In the genomic region with DNA sequence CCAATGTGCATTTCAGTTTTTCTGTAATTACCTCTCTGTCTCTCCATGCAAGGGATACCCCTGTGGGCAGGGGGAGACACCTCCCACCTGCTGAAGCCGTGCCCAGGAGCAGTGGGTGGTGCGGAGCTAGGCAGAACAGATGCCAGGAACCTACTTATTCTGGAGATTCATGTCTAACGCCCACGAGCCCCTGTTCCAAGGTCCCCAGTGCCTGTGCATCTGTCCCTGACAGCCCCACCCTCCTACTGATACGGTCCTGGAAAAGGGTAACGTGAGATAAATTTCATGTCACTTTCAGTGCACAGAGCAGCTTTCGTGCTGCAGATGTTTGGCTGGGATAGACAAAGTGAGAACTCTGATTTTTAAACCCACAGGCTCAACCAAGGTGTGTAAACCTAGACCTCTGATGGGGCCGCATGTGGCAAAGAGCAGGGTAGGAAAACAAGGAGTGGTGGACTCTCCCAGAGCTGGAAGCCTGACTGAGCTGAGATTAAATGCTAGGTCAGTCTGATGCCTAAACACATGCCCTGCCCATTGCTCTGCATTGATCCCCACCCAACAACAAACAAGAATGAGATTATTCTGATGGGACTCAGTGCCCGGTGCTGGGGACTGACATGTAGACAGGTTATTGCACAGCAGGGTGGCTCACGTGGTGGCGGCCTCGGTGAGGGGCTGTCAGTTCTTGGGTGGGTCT, we compare ENCODE assay signal across 13 cellular contexts.
A peak's percentile ranks its signal among the peaks of the same experiment; 100 is the strongest.
DNase-seq lines count a peak whose midpoint lies in the region; TF ChIP-seq lines count a peak whose summit lies in the region.
"Had no signal": no experiment of that assay in that cellular context is flagged by ENCODE, and none has a peak within 500 bp of the region (broad histone marks: within the 10 kb centered on the region; RNA-seq: fewer than 3 reads in every experiment).

No MANE protein-coding gene starts in this region.

- no peak overlapping the region for H3K4me2 ChIP-seq in mesenchymal stem cell (ENCODE audit: low read length, poor library complexity, severe bottlenecking)

- H3K4ac ChIP-seq in mesenchymal stem cell (ENCODE audit: low read depth in 1 of 2, low read length in 2 of 2), result no peak overlapping the region

- no peaks in the 10 kb centered on the region for H3K36me3 ChIP-seq in HEK293 (ENCODE audit: control insufficient read depth in 2 of 2, insufficient read depth in 1 of 2, low read length in 2 of 2)
- no peaks in the 10 kb centered on the region for H3K36me3 ChIP-seq in mesenchymal stem cell (ENCODE audit: control insufficient read depth in 1 of 2, insufficient read depth in 2 of 2, low read depth in 1 of 2, low read length in 2 of 2)
- H3K36me3 ChIP-seq: BE2C had no signal

- no peak overlapping the region for H3K9ac ChIP-seq in mesenchymal stem cell (ENCODE audit: low read length)

- DNase-seq in NCI-H82 (lab: John Stamatoyannopoulos, UW) (peak; percentile 84), inferior parietal cortex (ENCODE audit: extremely low spot score) (peak; percentile 27), superior temporal gyrus (ENCODE audit: extremely low spot score) (peak; percentile 31), GM19238 (ENCODE audit: insufficient read length, low spot score) (no peak), SKM-1 (lab: John Stamatoyannopoulos, UW; ENCODE audit: unreplicated experiment) (no peak), mesenchymal stem cell (no peak)
- DNase-seq: BE2C; CD8-positive, alpha-beta T cell; GF-D8; H7; NCI-H2029 treated with DMSO at 0.1 percent for 48 hours had no signal

- 81% methylated on average over 11 of the region's 12 CpGs for WGBS in mesenchymal stem cell

- no peak overlapping the region for H2BK5ac ChIP-seq in mesenchymal stem cell (ENCODE audit: low read depth, low read length, poor library complexity, severe bottlenecking)

- no peak overlapping the region for H2BK120ac ChIP-seq in mesenchymal stem cell (ENCODE audit: low read depth, low read length)

- no peaks in the 10 kb centered on the region for H3K79me1 ChIP-seq in mesenchymal stem cell (replicated peaks; ENCODE audit: low read length, poor library complexity, severe bottlenecking)

- H3K27me3 ChIP-seq in mesenchymal stem cell (ENCODE audit: control insufficient read depth in 1 of 2, insufficient read depth in 1 of 2, low read length in 2 of 2), result peaks cover 0 to 36% of the 10 kb centered on the region in 2 experiments
- H3K27me3 ChIP-seq: BE2C had no signal

- no peak for TF ChIP-seq CTCF in HEK293 (tag by site-specific recombination; IDR thresholded peaks at IDR 0.05)

- H4K8ac ChIP-seq in mesenchymal stem cell (ENCODE audit: low read length), result no peak overlapping the region

- no peak overlapping the region for H3K23ac ChIP-seq in mesenchymal stem cell (ENCODE audit: low read length in 2 of 2)

- H3K18ac ChIP-seq in mesenchymal stem cell (ENCODE audit: low read depth in 1 of 2, low read length in 2 of 2), result no peak overlapping the region

- H3K4me1 ChIP-seq in HEK293 (ENCODE audit: control insufficient read depth, insufficient read depth, low read length) (no peaks in the 10 kb centered on the region), mesenchymal stem cell (ENCODE audit: control insufficient read depth, insufficient read depth, low read depth, low read length) (no peaks in the 10 kb centered on the region)
- H3K4me1 ChIP-seq: BE2C had no signal

- H3K14ac ChIP-seq in mesenchymal stem cell (ENCODE audit: low read length in 2 of 2), result peak overlapping the region in 1 of 2 experiments; percentile 19

- H2BK12ac ChIP-seq in mesenchymal stem cell (ENCODE audit: low read length in 2 of 2), result no peak overlapping the region

- H3K27ac ChIP-seq in HEK293 (ENCODE audit: extremely low read depth, low read depth, low read length), result no peak overlapping the region
- no peak overlapping the region for H3K27ac ChIP-seq in mesenchymal stem cell (ENCODE audit: low read length, poor library complexity, severe bottlenecking)
- H3K27ac ChIP-seq: SK-N-MC had no signal

- CTCF ChIA-PET in HEK293 (lab: Yijun Ruan, JAX), result no interaction called here

- H2AK5ac ChIP-seq in mesenchymal stem cell (ENCODE audit: low read length, severe bottlenecking), result no peak overlapping the region

- no peak overlapping the region for H4K91ac ChIP-seq in mesenchymal stem cell (ENCODE audit: low read length)

- H2AFZ ChIP-seq in mesenchymal stem cell (ENCODE audit: low read depth, low read length), result no peak overlapping the region

- H2BK15ac ChIP-seq in mesenchymal stem cell (ENCODE audit: low read depth, poor library complexity, severe bottlenecking), result no peak overlapping the region

- H3K4me3 ChIP-seq in HEK293 (ENCODE audit: low read depth, low read length) (no peak overlapping the region), mesenchymal stem cell (ENCODE audit: insufficient read depth in 1 of 2, low read depth in 1 of 2, low read length in 2 of 2) (no peak overlapping the region)
- H3K4me3 ChIP-seq: SK-N-MC had no signal

- H3K9me3 ChIP-seq in HEK293 (ENCODE audit: control insufficient read depth, insufficient read depth, low read depth, low read length), result no peaks in the 10 kb centered on the region
- H3K9me3 ChIP-seq in mesenchymal stem cell (ENCODE audit: control insufficient read depth, low read length), result no peaks in the 10 kb centered on the region
- H3K9me3 ChIP-seq: BE2C had no signal

- POLR2A ChIA-PET in HEK293 (lab: Yijun Ruan, JAX), result no interaction called here

TF ChIP-seq in HEK293, 187 proteins besides CTCF, POLR2A, EP300 and RAD21:
- TF ChIP-seq, protein P1, sequence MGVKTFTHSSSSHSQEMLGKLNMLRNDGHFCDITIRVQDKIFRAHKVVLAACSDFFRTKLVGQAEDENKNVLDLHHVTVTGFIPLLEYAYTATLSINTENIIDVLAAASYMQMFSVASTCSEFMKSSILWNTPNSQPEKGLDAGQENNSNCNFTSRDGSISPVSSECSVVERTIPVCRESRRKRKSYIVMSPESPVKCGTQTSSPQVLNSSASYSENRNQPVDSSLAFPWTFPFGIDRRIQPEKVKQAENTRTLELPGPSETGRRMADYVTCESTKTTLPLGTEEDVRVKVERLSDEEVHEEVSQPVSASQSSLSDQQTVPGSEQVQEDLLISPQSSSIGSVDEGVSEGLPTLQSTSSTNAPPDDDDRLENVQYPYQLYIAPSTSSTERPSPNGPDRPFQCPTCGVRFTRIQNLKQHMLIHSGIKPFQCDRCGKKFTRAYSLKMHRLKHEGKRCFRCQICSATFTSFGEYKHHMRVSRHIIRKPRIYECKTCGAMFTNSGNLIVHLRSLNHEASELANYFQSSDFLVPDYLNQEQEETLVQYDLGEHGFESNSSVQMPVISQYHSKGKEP (tag by site-specific recombination; IDR thresholded peaks at IDR 0.05), result no peak
- TF ChIP-seq ZNF830 (tag by site-specific recombination; IDR thresholded peaks at IDR 0.05; ENCODE audit: low read depth) (no peak), ZNF785 (tag by site-specific recombination; IDR thresholded peaks at IDR 0.05) (no peak), ZNF138 (tag by site-specific recombination; IDR thresholded peaks at IDR 0.05; ENCODE audit: borderline replicate concordance) (no peak), ZNF274 (IDR thresholded peaks at IDR 0.05; ENCODE audit: low read length) (no peak), ZNF274 (tag by site-specific recombination; IDR thresholded peaks at IDR 0.05; ENCODE audit: borderline replicate concordance) (no peak), ZNF623 (tag by site-specific recombination; IDR thresholded peaks at IDR 0.05) (no peak), ZFHX2 (tag by site-specific recombination; conservative IDR thresholded peaks at IDR 0.05) (peak; percentile 89), EGR2 (tag by site-specific recombination; IDR thresholded peaks at IDR 0.05; ENCODE audit: low read depth) (peak; percentile 89), BCL11A (tag by site-specific recombination; IDR thresholded peaks at IDR 0.05; ENCODE audit: low read depth) (no peak)
- TF ChIP-seq, protein P2, sequence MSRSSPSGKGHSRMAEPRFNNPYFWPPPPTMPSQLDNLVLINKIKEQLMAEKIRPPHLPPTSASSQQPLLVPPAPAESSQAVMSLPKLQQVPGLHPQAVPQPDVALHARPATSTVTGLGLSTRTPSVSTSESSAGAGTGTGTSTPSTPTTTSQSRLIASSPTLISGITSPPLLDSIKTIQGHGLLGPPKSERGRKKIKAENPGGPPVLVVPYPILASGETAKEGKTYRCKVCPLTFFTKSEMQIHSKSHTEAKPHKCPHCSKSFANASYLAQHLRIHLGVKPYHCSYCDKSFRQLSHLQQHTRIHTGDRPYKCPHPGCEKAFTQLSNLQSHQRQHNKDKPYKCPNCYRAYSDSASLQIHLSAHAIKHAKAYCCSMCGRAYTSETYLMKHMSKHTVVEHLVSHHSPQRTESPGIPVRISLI (tag by site-specific recombination; IDR thresholded peaks at IDR 0.05), result no peak

Comparison
In these comparisons a context has a peak if more than half of its experiments do, and no peak if none do; other contexts are left out.
1. DNase-seq: peak in NCI-H82 (single experiment), inferior parietal cortex (single experiment) and superior temporal gyrus (single experiment); none in GM19238 (single experiment), SKM-1 (single experiment) and mesenchymal stem cell (single experiment).